ENCODE assay signal across 8 cellular contexts in the genomic region with DNA sequence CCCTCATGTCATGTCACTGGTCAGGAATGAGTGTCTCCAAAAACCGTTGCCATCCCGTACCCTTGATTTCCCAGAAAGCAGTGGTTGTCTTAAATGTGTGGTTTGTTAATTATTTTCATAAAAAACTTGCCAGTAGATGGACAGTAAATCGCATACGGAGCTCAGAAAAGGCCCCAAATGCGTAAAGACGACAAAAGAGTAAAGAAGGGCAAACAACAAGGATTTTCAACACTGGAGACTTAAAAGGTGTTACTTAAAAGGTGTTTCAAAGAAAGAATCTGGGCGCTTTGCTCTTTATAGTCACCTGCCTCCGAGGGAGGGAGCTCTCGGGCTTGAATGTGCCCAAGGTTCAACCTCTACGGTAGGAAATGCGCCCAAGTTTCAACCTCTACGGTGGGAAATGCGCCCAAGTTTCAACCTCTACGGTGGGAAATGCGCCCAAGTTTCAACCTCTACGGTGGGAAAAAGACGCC. TPM values are rescaled to one million over a fixed set of nuclear protein-coding genes. Genes with fewer than 3 reads are reported as not detected.
DNase-seq lines count a peak whose midpoint lies in the region; ATAC-seq and TF ChIP-seq lines count a peak whose summit lies in the region.

No MANE protein-coding gene starts in this region.

- POLR2A ChIA-PET in PC-9 (lab: Charles Lee; ENCODE audit: unreplicated experiment) = interaction anchor here (0.5 to 0.7 kb wide), 2 partner anchors 34 to 42 kb away, joined by 3 read pairs; no protein-coding TSS in a partner anchor

- H3K9me2 ChIP-seq in DOHH2 (replicated peaks; ENCODE audit: control insufficient read depth, low read length) (no peaks in the 10 kb centered on the region), PC-9 (ENCODE audit: insufficient read depth) (no peaks in the 10 kb centered on the region)

- H3K27me3 ChIP-seq in DOHH2 (ENCODE audit: control insufficient read depth, low read length) (no peaks in the 10 kb centered on the region), PC-9 (ENCODE audit: insufficient read depth, low read depth) (no peaks in the 10 kb centered on the region), mesenchymal stem cell (ENCODE audit: control insufficient read depth in 1 of 2, insufficient read depth in 1 of 2, low read length in 2 of 2) (no peaks in the 10 kb centered on the region), tibial artery (no peaks in the 10 kb centered on the region)
- no peaks in the 10 kb centered on the region for H3K27me3 ChIP-seq in effector memory CD4-positive, alpha-beta T cell (replicated peaks; ENCODE audit: control insufficient read depth, insufficient read depth, low read length, poor library complexity, severe bottlenecking)

- H3K4me1 ChIP-seq in DOHH2 (ENCODE audit: control insufficient read depth, low read length) (peaks cover 24% of the 10 kb centered on the region), PC-9 (replicated peaks; ENCODE audit: insufficient read depth) (peaks cover 13% of the 10 kb centered on the region), mesenchymal stem cell (ENCODE audit: control insufficient read depth, insufficient read depth, low read depth, low read length) (peaks cover 2% of the 10 kb centered on the region), tibial artery (peaks cover 0 to 11% (median 6%) of the 10 kb centered on the region in 4 donors)
- H3K4me1 ChIP-seq in effector memory CD4-positive, alpha-beta T cell (ENCODE audit: control insufficient read depth, insufficient read depth, low read length, poor library complexity, severe bottlenecking) = peaks cover 8% of the 10 kb centered on the region

- 3% methylated on average over 17 of the region's 17 CpGs for WGBS in mesenchymal stem cell

- peaks cover 10% of the 10 kb centered on the region for H3K79me2 ChIP-seq in DOHH2 (ENCODE audit: control insufficient read depth, low read length)
- H3K79me2 ChIP-seq in PC-9 (ENCODE audit: low read depth) = peaks cover 12% of the 10 kb centered on the region

- peak overlapping the region; percentile 76 for H3K4me3 ChIP-seq in DOHH2 (ENCODE audit: low read length)
- peak overlapping the region; percentile 56 for H3K4me3 ChIP-seq in PC-9
- H3K4me3 ChIP-seq in effector memory CD4-positive, alpha-beta T cell (ENCODE audit: insufficient read depth, low read depth, low read length, poor library complexity, severe bottlenecking) = peak overlapping the region; percentile 72
- peak overlapping the region; percentile 78 to 88 for H3K4me3 ChIP-seq in mesenchymal stem cell (ENCODE audit: insufficient read depth in 1 of 2, low read depth in 1 of 2, low read length in 2 of 2)
- peak overlapping the region; percentile 86 to 99 for H3K4me3 ChIP-seq in tibial artery

- intact Hi-C loops in PC-9 (cut with micrococcal nuclease; ENCODE audit: unreplicated experiment) = loop anchor here (5.0 kb wide), 4 partner anchors 62 to 397 kb away; a partner anchor contains a TSS
- intact Hi-C loops in tibial artery (cut with DNase I; ENCODE audit: low total_unique reads) = loop anchor here (5.0 kb wide), 1 partner anchor 62 kb away; a partner anchor contains a TSS

- TF ChIP-seq CTCF in DOHH2 (IDR thresholded peaks at IDR 0.05; ENCODE audit: low read depth, low read length, poor library complexity, severe bottlenecking) (no peak), PC-9 (conservative IDR thresholded peaks at IDR 0.05) (no peak; the same call in 1 of the 2 replicates), tibial artery (IDR thresholded peaks at IDR 0.05) (no peak)

- H4K8ac ChIP-seq in mesenchymal stem cell (ENCODE audit: low read length) = no peak overlapping the region

- H3K4me2 ChIP-seq in DOHH2 (ENCODE audit: low read length) = peak overlapping the region; percentile 62
- H3K4me2 ChIP-seq in PC-9 = peak overlapping the region; percentile 87
- H3K4me2 ChIP-seq in mesenchymal stem cell (ENCODE audit: low read length, poor library complexity, severe bottlenecking) = peak overlapping the region; percentile 62

- no peak overlapping the region for H3K4ac ChIP-seq in mesenchymal stem cell (ENCODE audit: low read depth in 1 of 2, low read length in 2 of 2)

- H2BK120ac ChIP-seq in mesenchymal stem cell (ENCODE audit: low read depth, low read length) = no peak overlapping the region

- H2BK5ac ChIP-seq in mesenchymal stem cell (ENCODE audit: low read depth, low read length, poor library complexity, severe bottlenecking) = no peak overlapping the region

- BruUV-seq in PC-9 (replicated peaks; lab: Mats Ljungman, UMichigan) = TSS peak; percentile 51

- H2AK5ac ChIP-seq in mesenchymal stem cell (ENCODE audit: low read length, severe bottlenecking) = no peak overlapping the region

- ATAC-seq in GM19455 (IDR thresholded peaks at IDR 0.05; ENCODE audit: unreplicated experiment) (peak; percentile 35), HG03469 (IDR thresholded peaks at IDR 0.05; ENCODE audit: unreplicated experiment) (peak; percentile 3)

- H3K14ac ChIP-seq in mesenchymal stem cell (ENCODE audit: low read length in 2 of 2) = no peak overlapping the region

- CTCF ChIA-PET in PC-9 (lab: Charles Lee) = interaction anchor here (1.0 kb wide), 1 partner anchor 340 kb away, joined by 4 read pairs; no protein-coding TSS in a partner anchor

- peak in 1 of 2 experiments; percentile 53 for DNase-seq in PC-9
- no peak for DNase-seq in effector memory CD4-positive, alpha-beta T cell
- peak; percentile 64 for DNase-seq in mesenchymal stem cell
- DNase-seq in tibial artery = no peak
- no peak for DNase-seq in NK-92 (lab: John Stamatoyannopoulos, UW; ENCODE audit: unreplicated experiment)

- H3K9me3 ChIP-seq in DOHH2 (ENCODE audit: control insufficient read depth, insufficient read depth, low read length) = no peaks in the 10 kb centered on the region
- H3K9me3 ChIP-seq in PC-9 (ENCODE audit: insufficient read depth, low read depth) = no peaks in the 10 kb centered on the region; the same call in 1 of the 2 replicates
- H3K9me3 ChIP-seq in effector memory CD4-positive, alpha-beta T cell (ENCODE audit: control insufficient read depth, low read length) = no peaks in the 10 kb centered on the region
- H3K9me3 ChIP-seq in mesenchymal stem cell (ENCODE audit: control insufficient read depth, low read length) = no peaks in the 10 kb centered on the region
- no peaks in the 10 kb centered on the region for H3K9me3 ChIP-seq in tibial artery

- H2BK15ac ChIP-seq in mesenchymal stem cell (ENCODE audit: low read depth, poor library complexity, severe bottlenecking) = no peak overlapping the region

- H3K79me1 ChIP-seq in mesenchymal stem cell (replicated peaks; ENCODE audit: low read length, poor library complexity, severe bottlenecking) = peaks cover 3% of the 10 kb centered on the region

- peak overlapping the region; percentile 91 for H3K9ac ChIP-seq in mesenchymal stem cell (ENCODE audit: low read length)

- 0 out of 2 replicates have a peak, but pooled peaks cover 3% of the 10 kb centered on the region for H3F3A ChIP-seq in DOHH2 (ENCODE audit: control insufficient read depth, insufficient read depth)
- peaks cover 13% of the 10 kb centered on the region; the same call in 1 of the 2 replicates for H3F3A ChIP-seq in PC-9 (ENCODE audit: insufficient read depth, low read depth)

- H4K20me1 ChIP-seq in DOHH2 (ENCODE audit: control insufficient read depth, insufficient read depth, low read depth, low read length) (no peaks in the 10 kb centered on the region), PC-9 (ENCODE audit: insufficient read depth) (no peaks in the 10 kb centered on the region)

- H2AFZ ChIP-seq in PC-9 (peak overlapping the region; percentile 29), mesenchymal stem cell (ENCODE audit: low read depth, low read length) (peak overlapping the region; percentile 46)

- no peak overlapping the region for H3K23ac ChIP-seq in mesenchymal stem cell (ENCODE audit: low read length in 2 of 2)

- H3K36me3 ChIP-seq in DOHH2 (ENCODE audit: control insufficient read depth, low read length) = peaks cover 2% of the 10 kb centered on the region; the same call in 1 of the 2 replicates
- peaks cover 7% of the 10 kb centered on the region for H3K36me3 ChIP-seq in PC-9 (ENCODE audit: low read depth)
- no peaks in the 10 kb centered on the region for H3K36me3 ChIP-seq in effector memory CD4-positive, alpha-beta T cell (ENCODE audit: control insufficient read depth, insufficient read depth, low read length)
- peaks cover 0 to 3% of the 10 kb centered on the region in 2 experiments for H3K36me3 ChIP-seq in mesenchymal stem cell (ENCODE audit: control insufficient read depth in 1 of 2, insufficient read depth in 2 of 2, low read depth in 1 of 2, low read length in 2 of 2)
- H3K36me3 ChIP-seq in tibial artery = no peaks in the 10 kb centered on the region

- H4K91ac ChIP-seq in mesenchymal stem cell (ENCODE audit: low read length) = no peak overlapping the region

- H3K18ac ChIP-seq in mesenchymal stem cell (ENCODE audit: low read depth in 1 of 2, low read length in 2 of 2) = peak overlapping the region; percentile 12 to 85

- peak overlapping the region; percentile 58 for H3K27ac ChIP-seq in DOHH2 (ENCODE audit: low read depth, low read length)
- peak overlapping the region; percentile 69 for H3K27ac ChIP-seq in PC-9
- H3K27ac ChIP-seq in effector memory CD4-positive, alpha-beta T cell (ENCODE audit: insufficient read depth, low read length, poor library complexity, severe bottlenecking) = peak overlapping the region; percentile 92
- peak overlapping the region; percentile 67 for H3K27ac ChIP-seq in mesenchymal stem cell (ENCODE audit: low read length, poor library complexity, severe bottlenecking)
- H3K27ac ChIP-seq in tibial artery = peak overlapping the region; percentile 92 to 100

- H2BK12ac ChIP-seq in mesenchymal stem cell (ENCODE audit: low read length in 2 of 2) = no peak overlapping the region

RNA-seq across cellular contexts. Expression of a gene that starts 0.7 kb away (rescaled TPM):
- 9.0 and 13.3 TPM in 2 replicates for total RNA-seq in PC-9 (2021)
- polyA plus RNA-seq in mesenchymal stem cell (2013, experiment 1 of 2) = 1.2 TPM
- polyA plus RNA-seq in mesenchymal stem cell (2013, experiment 2 of 2) = 1.1 TPM

RNA-seq across cellular contexts. Expression of a gene that starts 59.5 kb away (rescaled TPM):
- total RNA-seq in PC-9 (2021) = 403 and 583 TPM in 2 replicates
- 352 TPM for polyA plus RNA-seq in mesenchymal stem cell (2013, experiment 1 of 2)
- polyA plus RNA-seq in mesenchymal stem cell (2013, experiment 2 of 2) = 352 TPM
